25 cellular contexts compared by ENCODE assay signal in the genomic region with DNA sequence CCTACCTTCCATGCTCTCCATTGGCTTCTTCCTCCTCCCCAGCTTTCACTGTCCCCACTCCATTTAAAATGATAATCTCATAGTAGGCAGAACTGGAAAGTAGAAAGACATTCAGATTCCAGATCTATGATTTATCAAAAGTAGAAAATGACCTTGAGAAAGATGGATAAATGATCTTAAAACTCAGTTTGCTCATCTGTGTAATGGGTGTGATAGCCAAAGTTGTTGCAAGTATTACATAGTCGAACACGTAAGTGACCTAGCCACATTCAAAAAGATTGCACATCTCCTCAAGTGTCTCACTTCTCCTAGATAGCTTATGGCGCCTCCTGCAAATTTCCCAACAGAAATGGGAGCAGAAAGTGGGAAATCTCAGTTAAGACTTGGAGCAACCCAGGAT.
"Had no signal": no experiment of that assay in that cellular context is flagged by ENCODE, and none has a peak within 500 bp of the region (broad histone marks: within the 10 kb centered on the region; RNA-seq: fewer than 3 reads in every experiment).

No MANE protein-coding gene starts in this region.

- ATAC-seq: mucosa of descending colon; naive thymus-derived CD8-positive, alpha-beta T cell; pancreas; right cardiac atrium; stimulated activated effector memory CD8-positive, alpha-beta T cell treated with anti-CD3 and anti-CD28 coated beads, Interleukin-12 subunit alpha, Interleukin-12 subunit beta, amount 100 ng/mL, for 72 hours had no signal

- H3K4me3 ChIP-seq: left ventricle myocardium inferior, lung, mucosa of descending colon, pancreas, prostate gland, sigmoid colon, spleen, suprapubic skin, tibial nerve, uterus had no signal

- H3K27ac ChIP-seq: left ventricle myocardium inferior, pancreas, prostate gland, spleen, suprapubic skin, tibial nerve, uterus had no signal

- H3K4me1 ChIP-seq: pancreas, prostate gland, tibial nerve, uterus had no signal

- H3K27ac Mint-ChIP-seq: nephron; stimulated activated effector memory CD8-positive, alpha-beta T cell treated with anti-CD3 and anti-CD28 coated beads, Interleukin-12 subunit alpha, Interleukin-12 subunit beta, amount 100 ng/mL, for 72 hours; stimulated activated naive CD8-positive, alpha-beta T cell treated with anti-CD3 and anti-CD28 coated beads, Interleukin-15, Interleukin-2, amounts not matched to agents 100 ng/mL and 50 ng/mL, for 24 hours; type B pancreatic cell had no signal

- H3K9me3 ChIP-seq: left ventricle myocardium inferior, mucosa of descending colon, pancreas, prostate gland, sigmoid colon, spleen, suprapubic skin, tibial nerve, uterus had no signal

- H3K9me3 Mint-ChIP-seq: nephron; neural crest cell; stimulated activated effector memory CD8-positive, alpha-beta T cell treated with anti-CD3 and anti-CD28 coated beads, Interleukin-12 subunit alpha, Interleukin-12 subunit beta, amount 100 ng/mL, for 72 hours; type B pancreatic cell had no signal

- H3K36me3 Mint-ChIP-seq: stimulated activated effector memory CD8-positive, alpha-beta T cell treated with anti-CD3 and anti-CD28 coated beads, Interleukin-12 subunit alpha, Interleukin-12 subunit beta, amount 100 ng/mL, for 72 hours had no signal

- H3K36me3 ChIP-seq: pancreas, prostate gland, uterus had no signal

- H3K4me3 Mint-ChIP-seq: naive thymus-derived CD8-positive, alpha-beta T cell; nephron; neural crest cell; stimulated activated effector memory CD8-positive, alpha-beta T cell treated with anti-CD3 and anti-CD28 coated beads, Interleukin-12 subunit alpha, Interleukin-12 subunit beta, amount 100 ng/mL, for 72 hours; stimulated activated naive CD8-positive, alpha-beta T cell treated with anti-CD3 and anti-CD28 coated beads, Interleukin-15, Interleukin-2, amounts not matched to agents 100 ng/mL and 50 ng/mL, for 24 hours; type B pancreatic cell had no signal

- H3K4me1 Mint-ChIP-seq: nephron; neural crest cell; stimulated activated effector memory CD8-positive, alpha-beta T cell treated with anti-CD3 and anti-CD28 coated beads, Interleukin-12 subunit alpha, Interleukin-12 subunit beta, amount 100 ng/mL, for 72 hours had no signal

- H3K27me3 Mint-ChIP-seq: naive thymus-derived CD8-positive, alpha-beta T cell; stimulated activated naive CD8-positive, alpha-beta T cell treated with anti-CD3 and anti-CD28 coated beads, Interleukin-15, Interleukin-2, amounts not matched to agents 100 ng/mL and 50 ng/mL, for 24 hours; type B pancreatic cell had no signal

- DNase-seq: islet precursor cell; left ventricle myocardium inferior; midbrain; mucosa of descending colon; naive thymus-derived CD8-positive, alpha-beta T cell; nucleus accumbens; pancreas; posterior cingulate gyrus; retina; right cardiac atrium; sigmoid colon; small intestine; spleen; stimulated activated CD4-positive, alpha-beta T cell treated with anti-CD3 and anti-CD28 coated beads, Interleukin-4, amount 100 ng/mL, for 24 hours; stimulated activated naive CD4-positive, alpha-beta T cell; uterus had no signal

- H3K27me3 ChIP-seq: pancreas, sigmoid colon, spleen, suprapubic skin, tibial nerve, uterus had no signal
